26 cellular contexts compared by ENCODE assay signal in the genomic region with DNA sequence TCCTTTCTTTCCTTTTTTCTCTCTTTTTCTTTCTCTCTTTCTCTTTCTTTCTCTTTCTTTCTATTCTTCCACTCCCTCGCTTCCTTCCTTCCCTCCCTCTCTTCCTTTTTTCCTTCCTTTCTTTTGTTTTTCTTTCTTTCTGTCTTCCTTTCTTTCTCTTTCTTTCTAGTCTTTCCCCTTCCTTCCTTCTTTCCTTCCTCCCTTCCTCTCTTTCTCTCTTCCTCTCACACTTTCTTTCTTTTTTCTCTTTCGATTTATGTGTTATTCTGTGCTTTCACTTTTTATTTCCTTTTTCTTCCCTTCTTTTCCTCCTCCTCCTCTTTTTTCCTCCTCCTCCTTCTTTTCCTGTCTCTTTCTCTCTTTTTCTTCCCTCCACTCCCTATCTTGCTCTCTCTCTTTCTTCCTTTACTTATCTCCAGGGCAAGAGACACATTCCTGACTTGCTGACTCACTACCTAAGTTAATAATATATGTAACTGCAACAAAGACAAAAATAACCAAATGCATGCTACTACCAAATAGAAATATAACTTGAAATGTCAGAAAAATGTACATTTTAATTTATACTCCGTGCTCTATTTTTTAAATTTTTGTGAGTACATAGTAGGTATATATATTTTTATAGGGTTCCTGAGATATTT.
DNase-seq lines count a peak whose midpoint lies in the region; ATAC-seq, FAIRE-seq and TF ChIP-seq lines count a peak whose summit lies in the region.
"Had no signal": no experiment of that assay in that cellular context is flagged by ENCODE, and none has a peak within 500 bp of the region (broad histone marks: within the 10 kb centered on the region; RNA-seq: fewer than 3 reads in every experiment).

No MANE protein-coding gene starts in this region.

- no peak for TF ChIP-seq EP300 in K562 (IDR thresholded peaks at IDR 0.05; ENCODE audit: low read length)

- DNase-seq in ACHN = peak; percentile 49
- peak; percentile 12 for DNase-seq in PC-3
- no peak for DNase-seq in K562 (ENCODE audit: extremely low read depth in 1 of 4, low spot score in 3 of 4)
- DNase-seq in kidney tubule cell (ENCODE audit: low spot score) = peak; percentile 47
- DNase-seq in SKM-1 (lab: John Stamatoyannopoulos, UW; ENCODE audit: unreplicated experiment) = no peak
- no peak for DNase-seq in naive thymus-derived CD4-positive, alpha-beta T cell
- no peak for DNase-seq in EL
- DNase-seq: Caco-2; CD8-positive, alpha-beta T cell; DMS 273 treated with DMSO at 0.1 percent for 48 hours; DMS79 treated with DMSO at 0.1 percent for 48 hours; MG63; NCI-H1105 treated with DMSO at 0.1 percent for 48 hours; NCI-H146; NCI-H2029 treated with DMSO at 0.1 percent for 48 hours; NCI-H446 treated with DMSO at 0.1 percent for 48 hours; NCI-H526; NCI-H82; SHP77 treated with DMSO at 0.1 percent for 48 hours had no signal

- BruUV-seq in PC-3 (replicated peaks; lab: Mats Ljungman, UMichigan) = no TSS peak
- BruUV-seq in K562 (replicated peaks; lab: Mats Ljungman, UMichigan) = no TSS peak

- CTCF ChIA-PET in PC-3 (lab: Charles Lee) (no interaction called here), K562 (lab: Yijun Ruan, JAX; ENCODE audit: low intra/inter-chr PET ratio) (no interaction called here)
- CTCF ChIA-PET in naive thymus-derived CD4-positive, alpha-beta T cell (lab: Charles Lee) = no interaction called here

- no peak for TF ChIP-seq POLR2A in K562 (conservative IDR thresholded peaks at IDR 0.05)

- in situ Hi-C loops in ACHN (cut with HindIII; ENCODE audit: low pct_ligation_motif_present, low pct_unique_long_range_greater_than_20kb, low sequenced_read_pairs) = no loop called here
- in situ Hi-C loops in K562 (cut with MboI) = no loop called here

- no peaks in the 10 kb centered on the region for H3F3A ChIP-seq in PC-3 (ENCODE audit: low read length, unreplicated experiment)

- TF ChIP-seq RAD21 in K562 (CRISPR knock-in tag; conservative IDR thresholded peaks at IDR 0.05 in 1 of 2, IDR thresholded peaks at IDR 0.05 in 1 of 2) = no peak

- H3K4me3 ChIP-seq in PC-3 (ENCODE audit: low read length) = no peak overlapping the region
- no peak overlapping the region for H3K4me3 ChIP-seq in K562
- H3K4me3 ChIP-seq in naive thymus-derived CD4-positive, alpha-beta T cell (ENCODE audit: low read length) = no peak overlapping the region
- H3K4me3 ChIP-seq: MG63 had no signal

- H3K9ac ChIP-seq in PC-3 (ENCODE audit: low read length) (no peak overlapping the region), K562 (ENCODE audit: insufficient read depth in 1 of 2, low read depth in 2 of 2, low read length in 2 of 2) (no peak overlapping the region)

- WGBS in K562 (ENCODE audit: insufficient coverage, low coverage, missing lambda C conversion rate) = 3% methylated on average over 3 of the region's 3 CpGs

- intact Hi-C loops in PC-3 (cut with micrococcal nuclease) (no loop called here), K562 (cut with micrococcal nuclease) (no loop called here)
- intact Hi-C loops in naive thymus-derived CD4-positive, alpha-beta T cell (cut with micrococcal nuclease) = no loop called here

- H3K9me1 ChIP-seq in K562 (ENCODE audit: control insufficient read depth, insufficient read depth, low read length) = no peaks in the 10 kb centered on the region

- H3K36me3 ChIP-seq in PC-3 (ENCODE audit: low read depth, low read length) (no peaks in the 10 kb centered on the region), K562 (ENCODE audit: control insufficient read depth, insufficient read depth, low read length) (no peaks in the 10 kb centered on the region)
- no peaks in the 10 kb centered on the region for H3K36me3 ChIP-seq in naive thymus-derived CD4-positive, alpha-beta T cell (ENCODE audit: control insufficient read depth in 2 of 3, insufficient read depth in 3 of 3, low read length in 3 of 3)
- H3K36me3 ChIP-seq: MG63 had no signal

- H3K4me1 ChIP-seq in PC-3 (ENCODE audit: insufficient read depth, low read length) (no peaks in the 10 kb centered on the region), K562 (replicated peaks in 1 of 2; ENCODE audit: control insufficient read depth in 2 of 2, insufficient read depth in 2 of 2, low read length in 2 of 2) (no peaks in the 10 kb centered on the region)
- no peaks in the 10 kb centered on the region for H3K4me1 ChIP-seq in naive thymus-derived CD4-positive, alpha-beta T cell (ENCODE audit: control insufficient read depth in 2 of 2, insufficient read depth in 2 of 2, low read length in 2 of 2)
- H3K4me1 ChIP-seq: Caco-2 had no signal

- H3K4me2 ChIP-seq in PC-3 (ENCODE audit: low read length) = peak overlapping the region; percentile 32; the same call in 1 of the 2 replicates
- no peak overlapping the region for H3K4me2 ChIP-seq in K562 (ENCODE audit: insufficient read depth, low read length)

- TF ChIP-seq CTCF in PC-3 (conservative IDR thresholded peaks at IDR 0.05; ENCODE audit: low read depth, low read length) = no peak
- no peak for TF ChIP-seq CTCF in K562 (IDR thresholded peaks at IDR 0.05 in 2 of 3, conservative IDR thresholded peaks at IDR 0.05 in 1 of 3; ENCODE audit: insufficient read depth in 2 of 3, low read depth in 1 of 3, low read length in 3 of 3)

- H3K79me2 ChIP-seq in PC-3 (ENCODE audit: low read length) (no peaks in the 10 kb centered on the region), K562 (ENCODE audit: control insufficient read depth, insufficient read depth, low read length) (no peaks in the 10 kb centered on the region)

- no peak overlapping the region for H3K4me3 Mint-ChIP-seq in naive thymus-derived CD4-positive, alpha-beta T cell
- H3K4me3 Mint-ChIP-seq: B cell; CD8-positive, alpha-beta T cell had no signal

- H3K27me3 Mint-ChIP-seq in naive thymus-derived CD4-positive, alpha-beta T cell = no peaks in the 10 kb centered on the region
- H3K27me3 Mint-ChIP-seq: B cell had no signal

- H3K27me3 ChIP-seq in PC-3 (ENCODE audit: low read length) (no peaks in the 10 kb centered on the region), K562 (ENCODE audit: control insufficient read depth in 2 of 2, insufficient read depth in 2 of 2, low read length in 2 of 2) (no peaks in the 10 kb centered on the region)
- H3K27me3 ChIP-seq in naive thymus-derived CD4-positive, alpha-beta T cell (ENCODE audit: control insufficient read depth in 2 of 2, insufficient read depth in 2 of 2, low read length in 2 of 2) = no peaks in the 10 kb centered on the region
- H3K27me3 ChIP-seq: MG63 had no signal

- H3K36me3 Mint-ChIP-seq in naive thymus-derived CD4-positive, alpha-beta T cell = peaks cover 0 to 4% (median 0%) of the 10 kb centered on the region in 5 donors
- H3K36me3 Mint-ChIP-seq: CD8-positive, alpha-beta T cell had no signal

- no peak for FAIRE-seq in K562 (lab: Jason Lieb, UNC)
- FAIRE-seq: GM12892, HepG2 had no signal

- no peaks in the 10 kb centered on the region for H4K20me1 ChIP-seq in PC-3 (ENCODE audit: low read length)
- no peaks in the 10 kb centered on the region for H4K20me1 ChIP-seq in K562 (replicated peaks; ENCODE audit: control insufficient read depth, insufficient read depth, low read length)

- H3K9me3 ChIP-seq in PC-3 (ENCODE audit: low read length) (no peaks in the 10 kb centered on the region), K562 (replicated peaks; ENCODE audit: control insufficient read depth, insufficient read depth, low read depth, low read length) (no peaks in the 10 kb centered on the region)
- no peaks in the 10 kb centered on the region for H3K9me3 ChIP-seq in naive thymus-derived CD4-positive, alpha-beta T cell (ENCODE audit: control insufficient read depth in 2 of 3, low read length in 3 of 3)
- H3K9me3 ChIP-seq: Caco-2, MG63 had no signal

- H3K27ac Mint-ChIP-seq in naive thymus-derived CD4-positive, alpha-beta T cell = no peak overlapping the region
- H3K27ac Mint-ChIP-seq: B cell; CD8-positive, alpha-beta T cell had no signal

- H3K27ac ChIP-seq in PC-3 (ENCODE audit: low read length) (no peak overlapping the region), K562 (ENCODE audit: extremely low read depth, low read depth, low read length) (no peak overlapping the region)
- no peak overlapping the region for H3K27ac ChIP-seq in naive thymus-derived CD4-positive, alpha-beta T cell (ENCODE audit: low read depth, low read length)
- H3K27ac ChIP-seq: C4-2B had no signal

- H2AFZ ChIP-seq in PC-3 (ENCODE audit: low read length) = no peak overlapping the region
- H2AFZ ChIP-seq in K562 (ENCODE audit: low read depth, low read length) = no peak overlapping the region

- no peaks in the 10 kb centered on the region for H3K9me2 ChIP-seq in PC-3 (replicated peaks; ENCODE audit: low read length)

- peaks cover 5 to 50% (median 11%) of the 10 kb centered on the region in 11 donors for H3K9me3 Mint-ChIP-seq in naive thymus-derived CD4-positive, alpha-beta T cell

- no peak for ATAC-seq in PC-3
- ATAC-seq in K562 = no peak
- no peak for ATAC-seq in naive thymus-derived CD4-positive, alpha-beta T cell
- ATAC-seq in GM21723 (IDR thresholded peaks at IDR 0.05; ENCODE audit: unreplicated experiment) = no peak
- ATAC-seq: CD8-positive, alpha-beta T cell; HCT116; HepG2; Panc1 had no signal

- H3K4me1 Mint-ChIP-seq in naive thymus-derived CD4-positive, alpha-beta T cell = no peaks in the 10 kb centered on the region
- H3K4me1 Mint-ChIP-seq: B cell had no signal

- POLR2A ChIA-PET in PC-3 (lab: Charles Lee; ENCODE audit: unreplicated experiment) (no interaction called here), K562 (lab: Yijun Ruan, JAX) (no interaction called here)
- POLR2A ChIA-PET in naive thymus-derived CD4-positive, alpha-beta T cell (lab: Charles Lee) = no interaction called here

TF ChIP-seq in K562, 482 proteins besides CTCF, POLR2A, EP300 and RAD21:
- no peak for TF ChIP-seq KLF10 (CRISPR knock-in tag; IDR thresholded peaks at IDR 0.05)
- peak; percentile 60; the same call in 1 of the 2 replicates for TF ChIP-seq ZNF512 (tag; IDR thresholded peaks at IDR 0.05)
- no peak for TF ChIP-seq EZH2 (IDR thresholded peaks at IDR 0.05; ENCODE audit: borderline replicate concordance, low read depth, low read length)
- no peak for TF ChIP-seq RBM39 (optimal IDR thresholded peaks at IDR 0.05; ENCODE audit: low read depth, low read length)
- TF ChIP-seq ZNF143 (CRISPR knock-in tag; IDR thresholded peaks at IDR 0.05) = no peak

Comparison
In these comparisons a context has a peak if more than half of its experiments do, and no peak if none do; other contexts are left out.
1. DNase-seq: peak in ACHN (single experiment), PC-3 (single experiment) and kidney tubule cell (single experiment); none in K562 (0 of 4), SKM-1 (single experiment), naive thymus-derived CD4-positive, alpha-beta T cell (0 of 9) and EL (single experiment).